In genomic region chr15:67039349-67040075, GRCh38 we compare ENCODE assay signal across 9 cellular contexts. TPM values are rescaled to one million over a fixed set of nuclear protein-coding genes. Genes with fewer than 3 reads are reported as not detected.
DNase-seq lines count a peak whose midpoint lies in the region; ATAC-seq and TF ChIP-seq lines count a peak whose summit lies in the region.
"Had no signal": no experiment of that assay in that cellular context is flagged by ENCODE, and none has a peak within 500 bp of the region (broad histone marks: within the 10 kb centered on the region; RNA-seq: fewer than 3 reads in every experiment).

No MANE protein-coding gene starts in this region.

- peaks cover 25 to 33% of the 10 kb centered on the region in 2 experiments for H3K4me1 Mint-ChIP-seq in H9
- H3K4me1 Mint-ChIP-seq in endodermal cell, result peaks cover 19% of the 10 kb centered on the region
- peaks cover 28% of the 10 kb centered on the region for H3K4me1 Mint-ChIP-seq in neural crest cell

- H3K4me2 ChIP-seq in H9 (ENCODE audit: insufficient read depth, insufficient read length, low read length), result no peak overlapping the region

- no peak overlapping the region for H3K4me3 Mint-ChIP-seq in H9
- peak overlapping the region; percentile 21 for H3K4me3 Mint-ChIP-seq in endodermal cell
- peak overlapping the region; percentile 56 for H3K4me3 Mint-ChIP-seq in neural crest cell

- H4K5ac ChIP-seq in H9 (ENCODE audit: insufficient read length, low read depth, low read length), result no peak overlapping the region

- no peak overlapping the region for H2BK12ac ChIP-seq in H9 (ENCODE audit: insufficient read length, low read depth, low read length)

- DNase-seq in H9 (peak; percentile 71), NT2/D1 (ENCODE audit: low read depth, low spot score) (no peak), endodermal cell (peak; percentile 90), neural crest cell (ENCODE audit: low read depth, low spot score) (peak; percentile 42), GM20000 (ENCODE audit: low spot score) (no peak)
- no peak for DNase-seq in NK-92 treated with Interleukin-12 subunit alpha and Interleukin-12 subunit beta, amount 100 ng/mL, for 24 hours (lab: John Stamatoyannopoulos, UW)
- DNase-seq: adrenal gland, NCI-H1436 treated with DMSO at 0.1 percent for 48 hours had no signal

- H3K23me2 ChIP-seq in H9 (ENCODE audit: insufficient read length, low read depth, low read length, poor library complexity, severe bottlenecking), result no peaks in the 10 kb centered on the region

- H3K27ac Mint-ChIP-seq in H9 (peak overlapping the region in 2 of 3 experiments; percentile 20 to 80; a peak in 4 of 7 replicates), endodermal cell (peak overlapping the region; percentile 70), neural crest cell (ENCODE audit: unreplicated experiment) (peak overlapping the region; percentile 76)

- H3K27me3 Mint-ChIP-seq in H9 (ENCODE audit: low read depth) (peaks cover 8% of the 10 kb centered on the region), endodermal cell (ENCODE audit: insufficient read depth) (peaks cover 28% of the 10 kb centered on the region), neural crest cell (ENCODE audit: low read depth) (no peaks in the 10 kb centered on the region)

- no peak overlapping the region for H3K23ac ChIP-seq in H9 (ENCODE audit: insufficient read length, low read depth, low read length)

- H3K9me3 Mint-ChIP-seq in H9, result no peaks in the 10 kb centered on the region
- no peaks in the 10 kb centered on the region for H3K9me3 Mint-ChIP-seq in endodermal cell
- no peaks in the 10 kb centered on the region for H3K9me3 Mint-ChIP-seq in neural crest cell

- H2BK15ac ChIP-seq in H9 (ENCODE audit: low read depth, low read length), result no peak overlapping the region

- H4K20me1 ChIP-seq in H9 (ENCODE audit: control insufficient read depth, insufficient read depth, insufficient read length), result no peaks in the 10 kb centered on the region

- H4K91ac ChIP-seq in H9 (ENCODE audit: insufficient read length, low read depth, low read length), result no peak overlapping the region

- H3K56ac ChIP-seq in H9 (ENCODE audit: insufficient read length, low read depth, low read length), result no peak overlapping the region

- no peak overlapping the region for H3K14ac ChIP-seq in H9 (ENCODE audit: insufficient read depth, low read length)

- no peak overlapping the region for H3K4me3 ChIP-seq in NT2/D1 (ENCODE audit: insufficient read length, low read depth)
- H3K4me3 ChIP-seq in endodermal cell (ENCODE audit: low read length), result no peak overlapping the region
- H3K4me3 ChIP-seq: adrenal gland had no signal

- no peaks in the 10 kb centered on the region for H3K9me3 ChIP-seq in H9 (ENCODE audit: control insufficient read depth, low read depth, low read length)
- H3K9me3 ChIP-seq in NT2/D1 (ENCODE audit: insufficient read depth, low read length), result no peaks in the 10 kb centered on the region
- H3K9me3 ChIP-seq in endodermal cell (ENCODE audit: control insufficient read depth, low read length), result no peaks in the 10 kb centered on the region
- H3K9me3 ChIP-seq: adrenal gland had no signal

- no peak overlapping the region for H2AFZ ChIP-seq in H9 (ENCODE audit: low read length)

- H3K4me1 ChIP-seq in H9 (ENCODE audit: insufficient read depth, low read length), result peaks cover 6% of the 10 kb centered on the region; the same call in 1 of the 2 replicates
- H3K4me1 ChIP-seq in NT2/D1 (ENCODE audit: insufficient read depth, insufficient read length), result peaks cover 18% of the 10 kb centered on the region
- H3K4me1 ChIP-seq in endodermal cell (ENCODE audit: control insufficient read depth, insufficient read depth, low read length), result peaks cover 13% of the 10 kb centered on the region

- no peak overlapping the region for H2BK5ac ChIP-seq in H9 (ENCODE audit: insufficient read length, low read length)

- no peak overlapping the region for H3K9ac ChIP-seq in H9 (ENCODE audit: extremely low read depth, insufficient read length, low read length)
- peak overlapping the region; percentile 36 for H3K9ac ChIP-seq in NT2/D1 (ENCODE audit: insufficient read length, low read depth)
- H3K9ac ChIP-seq in endodermal cell (ENCODE audit: extremely low read depth, low read length, poor library complexity, severe bottlenecking), result no peak overlapping the region

- H3K79me2 ChIP-seq in H9 (ENCODE audit: insufficient read depth, low read length), result no peaks in the 10 kb centered on the region

- no peak overlapping the region for H3K4ac ChIP-seq in H9 (ENCODE audit: low read depth, low read length)

- H4K8ac ChIP-seq in H9 (replicated peaks; ENCODE audit: insufficient read length, low read depth, low read length), result no peak overlapping the region

- H3K27me3 ChIP-seq in H9 (ENCODE audit: insufficient read depth, low read length) (no peaks in the 10 kb centered on the region), NT2/D1 (ENCODE audit: insufficient read depth, insufficient read length) (peaks cover 6% of the 10 kb centered on the region), endodermal cell (ENCODE audit: control insufficient read depth, insufficient read depth, low read length, poor library complexity, severe bottlenecking) (peaks cover 6% of the 10 kb centered on the region)
- H3K27me3 ChIP-seq: adrenal gland had no signal

- H3K36me3 ChIP-seq in NT2/D1 (ENCODE audit: insufficient read depth, insufficient read length, low read length) (no peaks in the 10 kb centered on the region), endodermal cell (ENCODE audit: control insufficient read depth, insufficient read depth, low read length) (no peaks in the 10 kb centered on the region)
- H3K36me3 ChIP-seq: adrenal gland had no signal

- H3K36me3 Mint-ChIP-seq in H9 (ENCODE audit: insufficient read depth in 1 of 3, low read depth in 3 of 3), result no peaks in the 10 kb centered on the region
- no peaks in the 10 kb centered on the region for H3K36me3 Mint-ChIP-seq in endodermal cell (ENCODE audit: low read depth)
- H3K36me3 Mint-ChIP-seq in neural crest cell (ENCODE audit: low read depth), result no peaks in the 10 kb centered on the region

- no peak overlapping the region for H3K18ac ChIP-seq in H9 (ENCODE audit: insufficient read length, low read depth, low read length)

- no peaks in the 10 kb centered on the region for H3K79me1 ChIP-seq in H9 (ENCODE audit: insufficient read depth, low read depth, low read length, poor library complexity, severe bottlenecking)

- WGBS in H9 (ENCODE audit: extremely low coverage, insufficient read length, low lambda C conversion rate), result no CpG with 5 or more reads among the region's 11 CpGs
- WGBS in endodermal cell (ENCODE audit: insufficient coverage in 1 of 2, insufficient read length in 1 of 2), 2 experiments, result 42 to 49% methylated on average over 7 to 11 of the region's 11 CpGs

- ATAC-seq in GM18502 (IDR thresholded peaks at IDR 0.05; ENCODE audit: poor library complexity, unreplicated experiment), result no peak

- TF ChIP-seq CTCF in H9 (conservative IDR thresholded peaks at IDR 0.05), result no peak
- no peak for TF ChIP-seq CTCF in endodermal cell (conservative IDR thresholded peaks at IDR 0.05)
- TF ChIP-seq CTCF in neural crest cell (conservative IDR thresholded peaks at IDR 0.05), result no peak
- TF ChIP-seq CTCF in GM20000 (IDR thresholded peaks at IDR 0.05; ENCODE audit: extremely low read depth, missing control alignments), result no peak

- H3K27ac ChIP-seq in H9 (ENCODE audit: insufficient read length, low read depth, low read length) (no peak overlapping the region), endodermal cell (ENCODE audit: low read depth, low read length) (peak overlapping the region; percentile 59)
- H3K27ac ChIP-seq: adrenal gland had no signal

- H2BK120ac ChIP-seq in H9 (ENCODE audit: low read depth, low read length, poor library complexity, severe bottlenecking), result no peak overlapping the region

- H2BK20ac ChIP-seq in H9 (ENCODE audit: low read depth, low read length, poor library complexity, severe bottlenecking), result no peak overlapping the region

- no peak overlapping the region for H2AK5ac ChIP-seq in H9 (ENCODE audit: insufficient read length, low read length)

- H3T11ph ChIP-seq in H9 (ENCODE audit: low read length), result no peak overlapping the region

RNA-seq across cellular contexts. Expression of gene SMAD3, which starts 25.9 kb away (rescaled TPM):
- 25.9 and 26.7 TPM in 2 replicates for total RNA-seq in H9 (2021)
- total RNA-seq in endodermal cell, result 1 to 10 TPM; 7.8 to 9.6 TPM
- polyA plus RNA-seq in endodermal cell (2013, experiment 1 of 2), result 36.7 TPM
- polyA plus RNA-seq in endodermal cell (2013, experiment 2 of 2), result 35.6 TPM
- 39.5 and 44.8 TPM in 2 replicates for total RNA-seq in neural crest cell

Comparison
In these comparisons a context has a peak if more than half of its experiments do, and no peak if none do; other contexts are left out.
1. DNase-seq: peak in H9 (single experiment), endodermal cell (single experiment) and neural crest cell (single experiment); none in NT2/D1 (single experiment), GM20000 (single experiment) and NK-92 treated with Interleukin-12 subunit alpha and Interleukin-12 subunit beta, amount 100 ng/mL, for 24 hours (single experiment).
2. H3K4me3 Mint-ChIP-seq: peak in endodermal cell (single experiment) and neural crest cell (single experiment); none in H9 (0 of 2).
3. Peak in every context shown above with its lines, with median percentiles within 50 percentile points of each other: H3K27ac Mint-ChIP-seq.